ENCODE assay signal across 1 cellular context in genomic region chr6:151436814-151437213, GRCh38.
A peak's percentile ranks its signal among the peaks of the same experiment; 100 is the strongest.
TF ChIP-seq lines count a peak whose summit lies in the region.

No MANE protein-coding gene starts in this region.

TF ChIP-seq in HepG2, 621 proteins besides CTCF, POLR2A, EP300 and RAD21 (continued from another document and continues in another):
- TF ChIP-seq TIGD3 (CRISPR knock-in tag; IDR thresholded peaks at IDR 0.05; ENCODE audit: borderline replicate concordance): no peak
- TF ChIP-seq, protein P1, sequence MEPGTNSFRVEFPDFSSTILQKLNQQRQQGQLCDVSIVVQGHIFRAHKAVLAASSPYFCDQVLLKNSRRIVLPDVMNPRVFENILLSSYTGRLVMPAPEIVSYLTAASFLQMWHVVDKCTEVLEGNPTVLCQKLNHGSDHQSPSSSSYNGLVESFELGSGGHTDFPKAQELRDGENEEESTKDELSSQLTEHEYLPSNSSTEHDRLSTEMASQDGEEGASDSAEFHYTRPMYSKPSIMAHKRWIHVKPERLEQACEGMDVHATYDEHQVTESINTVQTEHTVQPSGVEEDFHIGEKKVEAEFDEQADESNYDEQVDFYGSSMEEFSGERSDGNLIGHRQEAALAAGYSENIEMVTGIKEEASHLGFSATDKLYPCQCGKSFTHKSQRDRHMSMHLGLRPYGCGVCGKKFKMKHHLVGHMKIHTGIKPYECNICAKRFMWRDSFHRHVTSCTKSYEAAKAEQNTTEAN (CRISPR knock-in tag; conservative IDR thresholded peaks at IDR 0.05): no peak
- no peak for TF ChIP-seq PBX2 (CRISPR knock-in tag; IDR thresholded peaks at IDR 0.05)
- TF ChIP-seq, protein P2, sequence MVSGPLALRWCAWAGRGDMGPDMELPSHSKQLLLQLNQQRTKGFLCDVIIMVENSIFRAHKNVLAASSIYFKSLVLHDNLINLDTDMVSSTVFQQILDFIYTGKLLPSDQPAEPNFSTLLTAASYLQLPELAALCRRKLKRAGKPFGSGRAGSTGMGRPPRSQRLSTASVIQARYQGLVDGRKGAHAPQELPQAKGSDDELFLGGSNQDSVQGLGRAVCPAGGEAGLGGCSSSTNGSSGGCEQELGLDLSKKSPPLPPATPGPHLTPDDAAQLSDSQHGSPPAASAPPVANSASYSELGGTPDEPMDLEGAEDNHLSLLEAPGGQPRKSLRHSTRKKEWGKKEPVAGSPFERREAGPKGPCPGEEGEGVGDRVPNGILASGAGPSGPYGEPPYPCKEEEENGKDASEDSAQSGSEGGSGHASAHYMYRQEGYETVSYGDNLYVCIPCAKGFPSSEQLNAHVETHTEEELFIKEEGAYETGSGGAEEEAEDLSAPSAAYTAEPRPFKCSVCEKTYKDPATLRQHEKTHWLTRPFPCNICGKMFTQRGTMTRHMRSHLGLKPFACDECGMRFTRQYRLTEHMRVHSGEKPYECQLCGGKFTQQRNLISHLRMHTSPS (CRISPR knock-in tag; IDR thresholded peaks at IDR 0.05; ENCODE audit: low read depth): no peak
- TF ChIP-seq, protein P3, sequence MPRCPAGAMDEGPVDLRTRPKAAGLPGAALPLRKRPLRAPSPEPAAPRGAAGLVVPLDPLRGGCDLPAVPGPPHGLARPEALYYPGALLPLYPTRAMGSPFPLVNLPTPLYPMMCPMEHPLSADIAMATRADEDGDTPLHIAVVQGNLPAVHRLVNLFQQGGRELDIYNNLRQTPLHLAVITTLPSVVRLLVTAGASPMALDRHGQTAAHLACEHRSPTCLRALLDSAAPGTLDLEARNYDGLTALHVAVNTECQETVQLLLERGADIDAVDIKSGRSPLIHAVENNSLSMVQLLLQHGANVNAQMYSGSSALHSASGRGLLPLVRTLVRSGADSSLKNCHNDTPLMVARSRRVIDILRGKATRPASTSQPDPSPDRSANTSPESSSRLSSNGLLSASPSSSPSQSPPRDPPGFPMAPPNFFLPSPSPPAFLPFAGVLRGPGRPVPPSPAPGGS (CRISPR knock-in tag; IDR thresholded peaks at IDR 0.05): no peak
- TF ChIP-seq, protein P4, sequence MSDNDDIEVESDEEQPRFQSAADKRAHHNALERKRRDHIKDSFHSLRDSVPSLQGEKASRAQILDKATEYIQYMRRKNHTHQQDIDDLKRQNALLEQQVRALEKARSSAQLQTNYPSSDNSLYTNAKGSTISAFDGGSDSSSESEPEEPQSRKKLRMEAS (IDR thresholded peaks at IDR 0.05): peak; percentile 82
- TF ChIP-seq RFX5 (IDR thresholded peaks at IDR 0.05; ENCODE audit: low read depth, low read length): no peak
- TF ChIP-seq NR2F6 (IDR thresholded peaks at IDR 0.05): 0 out of 2 replicates have a peak, but pooled peaks have one; percentile 13
- TF ChIP-seq NR2F6 (CRISPR knock-in tag; IDR thresholded peaks at IDR 0.05): 0 out of 2 replicates have a peak, but pooled peaks have one; percentile 30
- no peak for TF ChIP-seq ZNF510 (CRISPR knock-in tag; IDR thresholded peaks at IDR 0.05; ENCODE audit: low read depth)
- no peak for TF ChIP-seq ZBTB7A (CRISPR knock-in tag; IDR thresholded peaks at IDR 0.05)
- TF ChIP-seq KIAA2018 (CRISPR knock-in tag; IDR thresholded peaks at IDR 0.05; ENCODE audit: borderline replicate concordance): no peak
- TF ChIP-seq ZNF414 (CRISPR knock-in tag; IDR thresholded peaks at IDR 0.05): no peak
- TF ChIP-seq, protein P5, sequence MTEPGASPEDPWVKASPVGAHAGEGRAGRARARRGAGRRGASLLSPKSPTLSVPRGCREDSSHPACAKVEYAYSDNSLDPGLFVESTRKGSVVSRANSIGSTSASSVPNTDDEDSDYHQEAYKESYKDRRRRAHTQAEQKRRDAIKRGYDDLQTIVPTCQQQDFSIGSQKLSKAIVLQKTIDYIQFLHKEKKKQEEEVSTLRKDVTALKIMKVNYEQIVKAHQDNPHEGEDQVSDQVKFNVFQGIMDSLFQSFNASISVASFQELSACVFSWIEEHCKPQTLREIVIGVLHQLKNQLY (CRISPR knock-in tag; IDR thresholded peaks at IDR 0.05): no peak
- no peak for TF ChIP-seq MBD4 (IDR thresholded peaks at IDR 0.05; ENCODE audit: borderline replicate concordance, low read length)
- no peak for TF ChIP-seq RNF2 (conservative IDR thresholded peaks at IDR 0.05; ENCODE audit: low read depth)
- TF ChIP-seq ARID5B (CRISPR knock-in tag; IDR thresholded peaks at IDR 0.05): peak; percentile 77; the same call in 1 of the 2 replicates
- TF ChIP-seq ZNF780A (CRISPR knock-in tag; IDR thresholded peaks at IDR 0.05): no peak
- TF ChIP-seq ZFP62 (CRISPR knock-in tag; IDR thresholded peaks at IDR 0.05): no peak
- TF ChIP-seq KMT2A (CRISPR knock-in tag; IDR thresholded peaks at IDR 0.05): no peak
- TF ChIP-seq PREB (CRISPR knock-in tag; IDR thresholded peaks at IDR 0.05): no peak
- peak; percentile 65; the same call in 1 of the 2 replicates for TF ChIP-seq ZNF644 (CRISPR knock-in tag; IDR thresholded peaks at IDR 0.05; ENCODE audit: low read depth)
- no peak for TF ChIP-seq HIVEP1 (CRISPR knock-in tag; IDR thresholded peaks at IDR 0.05)
- TF ChIP-seq, protein P6, sequence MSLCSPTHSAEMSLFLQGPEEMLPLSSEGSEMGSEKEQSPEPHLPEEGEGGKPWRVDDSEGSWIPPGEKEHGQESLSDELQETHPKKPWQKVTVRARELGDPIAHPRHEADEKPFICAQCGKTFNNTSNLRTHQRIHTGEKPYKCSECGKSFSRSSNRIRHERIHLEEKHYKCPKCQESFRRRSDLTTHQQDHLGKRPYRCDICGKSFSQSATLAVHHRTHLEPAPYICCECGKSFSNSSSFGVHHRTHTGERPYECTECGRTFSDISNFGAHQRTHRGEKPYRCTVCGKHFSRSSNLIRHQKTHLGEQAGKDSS (CRISPR knock-in tag; IDR thresholded peaks at IDR 0.05; ENCODE audit: borderline replicate concordance, low read depth): no peak
- TF ChIP-seq ZNF225 (CRISPR knock-in tag; IDR thresholded peaks at IDR 0.05): no peak
- TF ChIP-seq FOXA1 (IDR thresholded peaks at IDR 0.05): no peak
- peak; percentile 24; the same call in 1 of the 2 replicates for TF ChIP-seq FOXA1 (CRISPR knock-in tag; IDR thresholded peaks at IDR 0.05)
- TF ChIP-seq RARA (CRISPR knock-in tag; IDR thresholded peaks at IDR 0.05): no peak
- no peak for TF ChIP-seq SNAPC5 (CRISPR knock-in tag; IDR thresholded peaks at IDR 0.05; ENCODE audit: borderline replicate concordance)
- no peak for TF ChIP-seq ZNF317 (CRISPR knock-in tag; IDR thresholded peaks at IDR 0.05)
- TF ChIP-seq ZNF562 (CRISPR knock-in tag; IDR thresholded peaks at IDR 0.05; ENCODE audit: borderline replicate concordance): no peak
- no peak; the same call in 1 of the 2 replicates for TF ChIP-seq YEATS2 (CRISPR knock-in tag; IDR thresholded peaks at IDR 0.05; ENCODE audit: borderline replicate concordance)
- no peak for TF ChIP-seq KDM1A (CRISPR knock-in tag; IDR thresholded peaks at IDR 0.05)
- no peak for TF ChIP-seq CEBPB (IDR thresholded peaks at IDR 0.05; ENCODE audit: borderline replicate concordance, low read depth, low read length)
